Comparison of ENCODE assay signal across 19 cellular contexts in genomic region chr10:102517553-102517952, GRCh38. TPM values are rescaled to one million over a fixed set of nuclear protein-coding genes. Genes with fewer than 3 reads are reported as not detected.
A peak's percentile ranks its signal among the peaks of the same experiment; 100 is the strongest.
DNase-seq lines count a peak whose midpoint lies in the region; ATAC-seq and TF ChIP-seq lines count a peak whose summit lies in the region.
"Had no signal": no experiment of that assay in that cellular context is flagged by ENCODE, and none has a peak within 500 bp of the region (broad histone marks: within the 10 kb centered on the region; RNA-seq: fewer than 3 reads in every experiment).

No MANE protein-coding gene starts in this region.

- POLR2A ChIA-PET in Caco-2 (lab: Charles Lee) = interaction anchor here (0.6 kb wide), 1 partner anchor 152 kb away, joined by 4 read pairs; no protein-coding TSS in a partner anchor
- POLR2A ChIA-PET in CD8-positive, alpha-beta memory T cell (lab: Charles Lee) = no interaction called here

- H3K18ac ChIP-seq in neuronal stem cell (ENCODE audit: low read length) = no peak overlapping the region

- H3K9me3 Mint-ChIP-seq in Caco-2 (ENCODE audit: unreplicated experiment) = no peaks in the 10 kb centered on the region
- no peaks in the 10 kb centered on the region for H3K9me3 Mint-ChIP-seq in CD8-positive, alpha-beta memory T cell
- H3K9me3 Mint-ChIP-seq: activated naive CD4-positive, alpha-beta T cell treated with anti-CD3 and anti-CD28 coated beads, Interleukin-2, amount 50 U/mL, for 24 hours had no signal

- DNase-seq in Caco-2 = no peak
- DNase-seq in fibroblast of the aortic adventitia (ENCODE audit: low read depth) = peak; percentile 49
- no peak for DNase-seq in neuronal stem cell (ENCODE audit: low spot score)
- DNase-seq in cortex of kidney (lab: John Stamatoyannopoulos, UW) = no peak
- no peak for DNase-seq in CD8-positive, alpha-beta memory T cell
- no peak for DNase-seq in medulla oblongata (ENCODE audit: extremely low spot score)
- DNase-seq: activated CD4-positive, alpha-beta T cell treated with anti-CD3 and anti-CD28 coated beads for 36 hours; central memory CD4-positive, alpha-beta T cell; NCI-H1048; NCI-H69; PC-3; stimulated activated CD4-positive, alpha-beta T cell treated with anti-CD3 and anti-CD28 coated beads, Interleukin-1b, Interleukin-23, amount 100 ng/mL, for 48 hours; T1000 had no signal

- no peak overlapping the region for H3K4ac ChIP-seq in neuronal stem cell (ENCODE audit: low read length)

- no peak overlapping the region for H2BK15ac ChIP-seq in neuronal stem cell (ENCODE audit: low read length)

- ATAC-seq in SK-N-SH treated with all-trans-retinoic acid at 6 μM for 48 hours (peak; percentile 53), GM21526 (IDR thresholded peaks at IDR 0.05; ENCODE audit: low FRiP score, unreplicated experiment) (no peak)
- ATAC-seq: activated CD4-positive, alpha-beta T cell treated with anti-CD3 and anti-CD28 coated beads for 36 hours; K562; PC-3 had no signal

- H3K4me3 ChIP-seq in Caco-2 (ENCODE audit: low read depth, low read length) (no peak overlapping the region), fibroblast of the aortic adventitia (ENCODE audit: low read depth, low read length) (no peak overlapping the region), neuronal stem cell (ENCODE audit: low read length in 2 of 2) (no peak overlapping the region)
- no peak overlapping the region for H3K4me3 ChIP-seq in CD8-positive, alpha-beta memory T cell (ENCODE audit: low read length)
- H3K4me3 ChIP-seq: K562, lung had no signal

- H2BK12ac ChIP-seq in neuronal stem cell (ENCODE audit: low read length) = no peak overlapping the region

- H2AFZ ChIP-seq in neuronal stem cell (ENCODE audit: low read length) = no peak overlapping the region

- no peak overlapping the region for H3K23ac ChIP-seq in neuronal stem cell (ENCODE audit: low read depth, low read length, poor library complexity)

- no peaks in the 10 kb centered on the region for H3K36me3 Mint-ChIP-seq in Caco-2 (ENCODE audit: insufficient read depth, unreplicated experiment)
- H3K36me3 Mint-ChIP-seq in CD8-positive, alpha-beta memory T cell = peaks cover 0 to 59% (median 16%) of the 10 kb centered on the region in 3 donors

- no peak overlapping the region for H2AK5ac ChIP-seq in neuronal stem cell (ENCODE audit: low read depth, low read length)

- H3K9ac ChIP-seq in neuronal stem cell (ENCODE audit: low read depth, low read length, poor library complexity) = no peak overlapping the region

- H3K36me3 ChIP-seq in Caco-2 (ENCODE audit: control insufficient read depth, insufficient read depth, low read length) (no peaks in the 10 kb centered on the region), neuronal stem cell (replicated peaks in 1 of 2; ENCODE audit: control insufficient read depth in 2 of 2, insufficient read depth in 2 of 2, low read length in 2 of 2) (peaks cover 18 to 46% of the 10 kb centered on the region in 2 donors)
- peaks cover 7% of the 10 kb centered on the region for H3K36me3 ChIP-seq in CD8-positive, alpha-beta memory T cell (ENCODE audit: insufficient read depth, low read length)

- H3K4me1 ChIP-seq in Caco-2 (no peaks in the 10 kb centered on the region), neuronal stem cell (ENCODE audit: control insufficient read depth in 2 of 2, insufficient read depth in 1 of 2, low read depth in 1 of 2, low read length in 2 of 2) (peaks cover 0 to 3% of the 10 kb centered on the region in 2 donors)
- H3K4me1 ChIP-seq in CD8-positive, alpha-beta memory T cell (ENCODE audit: insufficient read depth, low read length) = no peaks in the 10 kb centered on the region

- H3K4me1 Mint-ChIP-seq in Caco-2 (ENCODE audit: low read depth, unreplicated experiment) = peaks cover 11% of the 10 kb centered on the region
- peaks cover 15 to 27% (median 19%) of the 10 kb centered on the region in 3 donors for H3K4me1 Mint-ChIP-seq in CD8-positive, alpha-beta memory T cell
- H3K4me1 Mint-ChIP-seq: activated CD4-positive, alpha-beta T cell treated with anti-CD3 and anti-CD28 coated beads for 36 hours had no signal

- H3K14ac ChIP-seq in neuronal stem cell (ENCODE audit: low read length) = peak overlapping the region; percentile 4

- peak overlapping the region; percentile 12 for H3K27ac Mint-ChIP-seq in Caco-2 (ENCODE audit: unreplicated experiment)
- H3K27ac Mint-ChIP-seq in CD8-positive, alpha-beta memory T cell = peak overlapping the region in 2 of 8 donors; percentile 36
- H3K27ac Mint-ChIP-seq: activated CD4-positive, alpha-beta T cell treated with anti-CD3 and anti-CD28 coated beads for 36 hours; activated naive CD4-positive, alpha-beta T cell treated with anti-CD3 and anti-CD28 coated beads, Interleukin-2, amount 50 U/mL, for 24 hours had no signal

- no peak overlapping the region for H2BK120ac ChIP-seq in neuronal stem cell (ENCODE audit: low read depth, low read length)

- intact Hi-C loops in Caco-2 (cut with micrococcal nuclease; ENCODE audit: unreplicated experiment) = no loop called here

- no peaks in the 10 kb centered on the region for H3K9me3 ChIP-seq in Caco-2
- H3K9me3 ChIP-seq in neuronal stem cell (replicated peaks in 1 of 2; ENCODE audit: control insufficient read depth in 2 of 2, insufficient read depth in 1 of 2, low read depth in 1 of 2, low read length in 2 of 2) = peaks cover 0 to 1% of the 10 kb centered on the region in 2 donors
- H3K9me3 ChIP-seq in CD8-positive, alpha-beta memory T cell (ENCODE audit: low read length) = no peaks in the 10 kb centered on the region

- H3K4me3 Mint-ChIP-seq in Caco-2 (ENCODE audit: unreplicated experiment) = no peak overlapping the region
- H3K4me3 Mint-ChIP-seq in CD8-positive, alpha-beta memory T cell = no peak overlapping the region
- H3K4me3 Mint-ChIP-seq: activated CD4-positive, alpha-beta T cell treated with anti-CD3 and anti-CD28 coated beads for 36 hours; activated naive CD4-positive, alpha-beta T cell treated with anti-CD3 and anti-CD28 coated beads, Interleukin-2, amount 50 U/mL, for 24 hours had no signal

- no peak overlapping the region for H3K4me2 ChIP-seq in neuronal stem cell (ENCODE audit: insufficient read depth, low read length, poor library complexity, severe bottlenecking)

- H3K27me3 ChIP-seq in Caco-2 (replicated peaks; ENCODE audit: control insufficient read depth, insufficient read depth, low read length) (no peaks in the 10 kb centered on the region), neuronal stem cell (ENCODE audit: control insufficient read depth in 3 of 3, insufficient read depth in 3 of 3, low read depth in 1 of 3, low read length in 3 of 3) (no peaks in the 10 kb centered on the region)
- no peaks in the 10 kb centered on the region for H3K27me3 ChIP-seq in CD8-positive, alpha-beta memory T cell (ENCODE audit: insufficient read depth, low read length, poor library complexity, severe bottlenecking)

- BruUV-seq in Caco-2 (replicated peaks; lab: Mats Ljungman, UMichigan) = no TSS peak

- TF ChIP-seq CTCF in Caco-2 (IDR thresholded peaks at IDR 0.05; ENCODE audit: insufficient read depth in 1 of 2, low read depth in 1 of 2, low read length in 1 of 2, severe bottlenecking in 1 of 2, unreplicated experiment in 1 of 2) (no peak), fibroblast of the aortic adventitia (IDR thresholded peaks at IDR 0.05; ENCODE audit: insufficient read depth, low read length) (peak; percentile 3)

- H2BK5ac ChIP-seq in neuronal stem cell (ENCODE audit: low read length) = no peak overlapping the region

- H3K27me3 Mint-ChIP-seq in Caco-2 (ENCODE audit: insufficient read depth, unreplicated experiment) = no peaks in the 10 kb centered on the region
- H3K27me3 Mint-ChIP-seq in CD8-positive, alpha-beta memory T cell = no peaks in the 10 kb centered on the region
- H3K27me3 Mint-ChIP-seq: activated CD4-positive, alpha-beta T cell treated with anti-CD3 and anti-CD28 coated beads for 36 hours; activated naive CD4-positive, alpha-beta T cell treated with anti-CD3 and anti-CD28 coated beads, Interleukin-2, amount 50 U/mL, for 24 hours had no signal

- H3K27ac ChIP-seq in neuronal stem cell (replicated peaks; ENCODE audit: low read length) = no peak overlapping the region
- H3K27ac ChIP-seq in CD8-positive, alpha-beta memory T cell (ENCODE audit: low read depth, low read length) = no peak overlapping the region
- H3K27ac ChIP-seq: HL-60 had no signal

- peaks cover 3% of the 10 kb centered on the region for H3K79me1 ChIP-seq in neuronal stem cell (ENCODE audit: low read depth, low read length)

- no peak overlapping the region for H4K91ac ChIP-seq in neuronal stem cell (ENCODE audit: low read depth, low read length, poor library complexity)

- no CpG with 5 or more reads among the region's 3 CpGs for WGBS in neuronal stem cell (ENCODE audit: extremely low coverage in 2 of 2, insufficient read length in 2 of 2, insufficient replicate concordance in 1 of 2), 2 donors

- CTCF ChIA-PET in Caco-2 (lab: Charles Lee) = interaction anchor here (0.9 kb wide), 1 partner anchor 79 kb away, joined by 5 read pairs; no protein-coding TSS in a partner anchor
- CTCF ChIA-PET in CD8-positive, alpha-beta memory T cell (lab: Charles Lee) = no interaction called here

- no peak overlapping the region for H4K8ac ChIP-seq in neuronal stem cell (ENCODE audit: low read depth, low read length)

TF ChIP-seq in SK-N-SH treated with all-trans-retinoic acid at 6 μM for 48 hours, 23 proteins besides CTCF, POLR2A, EP300 and RAD21 (continues in another document):
- TF ChIP-seq CSDC2 (CRISPR knock-in tag; IDR thresholded peaks at IDR 0.05) (no peak), TCF4 (CRISPR knock-in tag; IDR thresholded peaks at IDR 0.05; ENCODE audit: borderline replicate concordance) (no peak), ZNF70 (CRISPR knock-in tag; IDR thresholded peaks at IDR 0.05) (no peak), SNAI2 (CRISPR knock-in tag; IDR thresholded peaks at IDR 0.05) (no peak)

RNA-seq across cellular contexts. Expression of gene SUFU, which starts 13.8 kb away (rescaled TPM):
- total RNA-seq in Caco-2 (2022) = 10.6 and 11.4 TPM in 2 replicates
- total RNA-seq in fibroblast of the aortic adventitia (ENCODE audit: low replicate concordance) = 3.3 and 4.8 TPM in 2 replicates
- 15.6 TPM for polyA plus RNA-seq in neuronal stem cell (2013, experiment 1 of 2)
- 15.2 TPM for polyA plus RNA-seq in neuronal stem cell (2013, experiment 2 of 2)
- total RNA-seq in CD8-positive, alpha-beta memory T cell = 1 to 10 TPM; 7.5 to 8.3 TPM
- polyA plus RNA-seq in CD8-positive, alpha-beta memory T cell = 8.3 TPM

RNA-seq across cellular contexts. Expression of gene ACTR1A, which starts 15.0 kb away (rescaled TPM):
- 65.9 and 69.7 TPM in 2 replicates for total RNA-seq in Caco-2 (2022)
- total RNA-seq in fibroblast of the aortic adventitia (ENCODE audit: low replicate concordance) = 103 and 105 TPM in 2 replicates
- 68.5 TPM for polyA plus RNA-seq in neuronal stem cell (2013, experiment 1 of 2)
- polyA plus RNA-seq in neuronal stem cell (2013, experiment 2 of 2) = 66.5 TPM
- 10 to 100 TPM; 79.6 to 80.4 TPM for total RNA-seq in CD8-positive, alpha-beta memory T cell
- polyA plus RNA-seq in CD8-positive, alpha-beta memory T cell = 76.4 TPM
